ENCODE assay signal across 21 cellular contexts in the genomic region with DNA sequence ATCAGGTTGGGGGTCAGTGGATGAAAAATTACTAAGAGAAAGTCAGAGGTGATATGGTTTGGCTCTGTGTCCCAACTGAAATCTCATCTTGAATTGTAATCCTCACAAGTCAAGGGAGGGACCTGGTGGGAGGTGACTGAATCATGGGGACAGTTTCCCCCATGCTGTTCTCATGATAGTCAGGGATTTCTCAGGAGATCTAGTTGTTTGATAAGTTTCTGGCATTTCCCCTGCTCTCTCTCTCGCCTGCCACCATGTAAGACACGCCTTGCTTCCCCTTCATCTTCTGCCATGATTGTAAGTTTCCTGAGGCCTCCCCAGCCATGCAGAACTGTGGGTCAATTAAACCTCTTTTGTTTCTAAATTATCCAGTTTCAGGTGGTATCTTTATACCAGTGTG.
"Had no signal": no experiment of that assay in that cellular context is flagged by ENCODE, and none has a peak within 500 bp of the region (broad histone marks: within the 10 kb centered on the region; RNA-seq: fewer than 3 reads in every experiment).

No MANE protein-coding gene starts in this region.

- ATAC-seq: natural killer cell; sciatic nerve; stimulated activated memory B cell treated with anti-CD40 and anti-IgM and Interleukin-4, amounts not matched to agents 10 μg/mL and 1 μg/mL and 100 μg/mL, for 72 hours; stimulated activated naive CD8-positive, alpha-beta T cell treated with anti-CD3 and anti-CD28 coated beads, Interleukin-15, amount 100 ng/mL, for 72 hours; stimulated activated naive CD8-positive, alpha-beta T cell treated with anti-CD3 and anti-CD28 coated beads, Interleukin-15, Interleukin-2, amounts not matched to agents 100 U/mL and 50 U/mL, for 24 hours had no signal

- DNase-seq: natural killer cell, occipital lobe, tibial artery had no signal

- H3K4me3 ChIP-seq: neural progenitor cell, ovary, prostate gland, right atrium auricular region, skin epidermis, smooth muscle cell, spleen, suprapubic skin, testis, tibial artery, transverse colon, upper lobe of right lung, uterus had no signal

- H3K36me3 Mint-ChIP-seq: natural killer cell; neural progenitor cell; stimulated activated memory B cell treated with anti-CD40 and anti-IgM and Interleukin-4, amounts not matched to agents 10 μg/mL and 1 μg/mL and 100 μg/mL, for 72 hours; type B pancreatic cell had no signal

- H3K9me3 Mint-ChIP-seq: natural killer cell; nephron; neural progenitor cell; stimulated activated memory B cell treated with anti-CD40 and anti-IgM and Interleukin-4, amounts not matched to agents 10 μg/mL and 1 μg/mL and 100 μg/mL, for 72 hours; stimulated activated naive CD8-positive, alpha-beta T cell treated with anti-CD3 and anti-CD28 coated beads, Interleukin-15, amount 100 ng/mL, for 72 hours; type B pancreatic cell had no signal

- H3K9ac ChIP-seq: neural progenitor cell had no signal

- H3K4me1 ChIP-seq: prostate gland, right atrium auricular region, spleen, suprapubic skin, testis, tibial artery, transverse colon, upper lobe of right lung, uterus had no signal

- H3K27me3 Mint-ChIP-seq: stimulated activated memory B cell treated with anti-CD40 and anti-IgM and Interleukin-4, amounts not matched to agents 10 μg/mL and 1 μg/mL and 100 μg/mL, for 72 hours; stimulated activated naive CD8-positive, alpha-beta T cell treated with anti-CD3 and anti-CD28 coated beads, Interleukin-15, amount 100 ng/mL, for 72 hours; type B pancreatic cell had no signal

- H3K4me3 Mint-ChIP-seq: natural killer cell; nephron; neural progenitor cell; stimulated activated memory B cell treated with anti-CD40 and anti-IgM and Interleukin-4, amounts not matched to agents 10 μg/mL and 1 μg/mL and 100 μg/mL, for 72 hours; stimulated activated naive CD8-positive, alpha-beta T cell treated with anti-CD3 and anti-CD28 coated beads, Interleukin-15, amount 100 ng/mL, for 72 hours; type B pancreatic cell had no signal

- H3K4me2 ChIP-seq: neural progenitor cell, smooth muscle cell had no signal

- H3K4me1 Mint-ChIP-seq: natural killer cell; nephron; neural progenitor cell; stimulated activated memory B cell treated with anti-CD40 and anti-IgM and Interleukin-4, amounts not matched to agents 10 μg/mL and 1 μg/mL and 100 μg/mL, for 72 hours; stimulated activated naive CD8-positive, alpha-beta T cell treated with anti-CD3 and anti-CD28 coated beads, Interleukin-15, amount 100 ng/mL, for 72 hours had no signal

- H3K36me3 ChIP-seq: neural progenitor cell, ovary, prostate gland, right atrium auricular region, spleen, suprapubic skin, tibial artery, transverse colon, upper lobe of right lung, uterus had no signal

- H3K27ac Mint-ChIP-seq: natural killer cell; nephron; neural progenitor cell; stimulated activated memory B cell treated with anti-CD40 and anti-IgM and Interleukin-4, amounts not matched to agents 10 μg/mL and 1 μg/mL and 100 μg/mL, for 72 hours; stimulated activated naive CD8-positive, alpha-beta T cell treated with anti-CD3 and anti-CD28 coated beads, Interleukin-15, amount 100 ng/mL, for 72 hours; type B pancreatic cell had no signal

- H3K27me3 ChIP-seq: neural progenitor cell, ovary, right atrium auricular region, spleen, suprapubic skin, testis, tibial artery, transverse colon, upper lobe of right lung, uterus had no signal

- H3K9me3 ChIP-seq: ovary, prostate gland, right atrium auricular region, spleen, suprapubic skin, testis, tibial artery, transverse colon, upper lobe of right lung, uterus had no signal

- H3K27ac ChIP-seq: neural progenitor cell, ovary, prostate gland, right atrium auricular region, skin epidermis, spleen, suprapubic skin, testis, tibial artery, transverse colon, upper lobe of right lung, uterus had no signal

- H2AFZ ChIP-seq: neural progenitor cell had no signal
